Comparison of ENCODE assay signal across 8 cellular contexts in genomic region chr17:68204736-68205135, GRCh38. TPM values are rescaled to one million over a fixed set of nuclear protein-coding genes. Genes with fewer than 3 reads are reported as not detected.
A peak's percentile ranks its signal among the peaks of the same experiment; 100 is the strongest.
DNase-seq lines count a peak whose midpoint lies in the region; ATAC-seq and TF ChIP-seq lines count a peak whose summit lies in the region.

No MANE protein-coding gene starts in this region.

- peak overlapping the region; percentile 83 to 94 (median 89) for H3K27ac Mint-ChIP-seq in IgD-negative memory B cell

- peaks cover 8% of the 10 kb centered on the region for H3K27me3 Mint-ChIP-seq in IgD-negative memory B cell

- no peak for TF ChIP-seq POLR2A in breast epithelium (IDR thresholded peaks at IDR 0.05)

- peak; percentile 23 for ATAC-seq in GM19324 (IDR thresholded peaks at IDR 0.05; ENCODE audit: low FRiP score, unreplicated experiment)
- ATAC-seq in mucosa of descending colon, result peak; percentile 34
- ATAC-seq in GM21825 (IDR thresholded peaks at IDR 0.05; ENCODE audit: unreplicated experiment), result no peak
- ATAC-seq in HG03175 (IDR thresholded peaks at IDR 0.05; ENCODE audit: unreplicated experiment), result no peak

- H3K9me3 Mint-ChIP-seq in IgD-negative memory B cell, result no peaks in the 10 kb centered on the region

- H3K27me3 ChIP-seq in breast epithelium, result peaks cover 0 to 10% of the 10 kb centered on the region in 2 donors

- no peak for TF ChIP-seq CTCF in breast epithelium (IDR thresholded peaks at IDR 0.05)
- TF ChIP-seq CTCF in mucosa of descending colon (IDR thresholded peaks at IDR 0.05), result no peak

- H3K36me3 Mint-ChIP-seq in IgD-negative memory B cell, result peaks cover 2% of the 10 kb centered on the region

- H3K4me1 Mint-ChIP-seq in IgD-negative memory B cell, result peaks cover 12 to 31% (median 22%) of the 10 kb centered on the region in 3 donors

- H3K36me3 ChIP-seq in breast epithelium (no peaks in the 10 kb centered on the region), mucosa of descending colon (ENCODE audit: low read depth) (no peaks in the 10 kb centered on the region)

- no peak for DNase-seq in breast epithelium (ENCODE audit: low spot score in 2 of 2)
- peak in 2 of 3 donors; percentile 52 to 68 for DNase-seq in mucosa of descending colon
- no peak for DNase-seq in ureter (ENCODE audit: low spot score)
- no peak for DNase-seq in posterior cingulate gyrus

- intact Hi-C loops in breast epithelium (cut with DNase I; ENCODE audit: low total_unique reads) (no loop called here), mucosa of descending colon (cut with DNase I, micrococcal nuclease) (no loop called here), posterior cingulate gyrus (cut with DNase I) (loop anchor here (1.0 kb wide), 1 partner anchor 43 kb away; no protein-coding TSS in a partner anchor)

- H3K4me1 ChIP-seq in breast epithelium, result no peaks in the 10 kb centered on the region
- peaks cover 6% of the 10 kb centered on the region for H3K4me1 ChIP-seq in mucosa of descending colon (ENCODE audit: low read depth)

- H3K4me3 Mint-ChIP-seq in IgD-negative memory B cell, result peak overlapping the region; percentile 86 to 97 (median 92)

- H3K4me3 ChIP-seq in breast epithelium, result peak overlapping the region; percentile 75 to 87 (median 80)
- H3K4me3 ChIP-seq in mucosa of descending colon, result peak overlapping the region; percentile 28

- H3K9me3 ChIP-seq in breast epithelium (no peaks in the 10 kb centered on the region), mucosa of descending colon (no peaks in the 10 kb centered on the region)

- peak overlapping the region in 1 of 2 donors; percentile 83 for H3K27ac ChIP-seq in breast epithelium

RNA-seq across cellular contexts. Expression of gene AMZ2, which starts 43.1 kb away (rescaled TPM):
- polyA plus RNA-seq in IgD-negative memory B cell, result 80.0 TPM
- 10 to 100 TPM; 36.7 to 94.9 (median 48.3) TPM for total RNA-seq in breast epithelium
- 10 to 100 TPM; 38.0 to 72.0 (median 44.6) TPM for total RNA-seq in mucosa of descending colon
- total RNA-seq in ureter, result 83.2 TPM

Comparison
In these comparisons a context has a peak if more than half of its experiments do, and no peak if none do; other contexts are left out.
1. ATAC-seq: peak in GM19324 (single experiment) and mucosa of descending colon (single experiment); none in GM21825 (single experiment) and HG03175 (single experiment).
2. DNase-seq: peak in mucosa of descending colon (2 of 3); none in breast epithelium (0 of 2), ureter (single experiment) and posterior cingulate gyrus (0 of 10).